In the genomic region with DNA sequence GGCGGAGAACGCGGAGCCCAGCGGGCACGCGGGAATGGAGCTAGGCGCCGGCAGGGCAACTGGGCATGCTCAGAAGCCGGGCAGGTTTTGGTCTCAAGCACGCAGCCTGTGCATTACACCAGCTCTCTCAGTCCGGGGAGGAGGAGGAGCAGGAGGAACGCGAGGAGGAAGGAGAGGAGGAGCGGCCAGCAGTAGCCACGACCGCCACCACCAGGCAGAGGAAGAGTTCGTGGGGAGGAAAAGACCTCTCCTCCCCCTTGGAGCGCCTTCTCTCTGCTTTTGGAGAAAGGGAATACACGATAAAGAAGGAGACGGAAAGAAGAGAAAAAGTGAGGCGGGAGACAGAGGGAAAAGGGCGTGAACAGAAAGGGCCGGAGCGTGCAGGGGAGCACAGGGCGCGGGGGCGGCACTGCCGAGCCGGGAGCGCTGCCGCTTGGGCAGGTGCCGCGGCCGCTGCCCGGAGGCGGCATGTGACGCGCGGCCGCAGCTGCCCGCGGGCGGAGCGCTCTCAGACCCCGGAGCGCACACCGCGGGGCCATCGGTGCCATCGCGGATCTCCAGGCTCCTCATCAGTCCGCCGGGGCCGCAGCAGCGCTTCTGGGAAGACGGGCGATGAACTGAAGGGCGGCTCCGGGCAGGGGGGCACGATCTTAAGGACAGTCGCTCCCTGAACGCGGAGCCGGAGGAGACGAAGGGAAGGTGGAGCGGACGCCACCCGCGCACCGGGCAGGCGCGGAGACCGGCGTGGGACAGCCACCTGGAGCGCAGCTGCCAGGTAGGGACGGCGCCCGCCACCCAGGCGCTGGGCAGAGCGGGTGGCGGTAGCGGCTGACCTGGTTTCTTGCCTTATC, we compare ENCODE assay signal across 8 cellular contexts. TPM values are rescaled to one million over a fixed set of nuclear protein-coding genes. Genes with fewer than 3 reads are reported as not detected.
DNase-seq lines count a peak whose midpoint lies in the region; ATAC-seq and TF ChIP-seq lines count a peak whose summit lies in the region.
"Had no signal": no experiment of that assay in that cellular context is flagged by ENCODE, and none has a peak within 500 bp of the region (broad histone marks: within the 10 kb centered on the region; RNA-seq: fewer than 3 reads in every experiment).

A gene (plus strand): TSS at position 116 of the 851 bp plus-strand sequence. CDS start 520,884 bp downstream, outside the sequence.

- no peaks in the 10 kb centered on the region for H3K36me3 Mint-ChIP-seq in central memory CD8-positive, alpha-beta T cell (ENCODE audit: insufficient read depth)

- no peak within 1 kb of the TSS for H3K4me2 ChIP-seq in OCI-LY7 (ENCODE audit: low read length)

- H3K9me3 ChIP-seq in lower lobe of right lung = no peaks in the 10 kb centered on the region
- no peaks in the 10 kb centered on the region for H3K9me3 ChIP-seq in stomach
- H3K9me3 ChIP-seq in OCI-LY7 (ENCODE audit: low read length) = no peaks in the 10 kb centered on the region

- H2AFZ ChIP-seq in OCI-LY7 (ENCODE audit: low read length) = no peak within 1 kb of the TSS

- peak within 1 kb of the TSS; percentile 63 for H3K4me3 ChIP-seq in lower lobe of right lung
- H3K4me3 ChIP-seq in stomach = peak within 1 kb of the TSS; percentile 69 to 81 (median 73)
- no peak within 1 kb of the TSS for H3K4me3 ChIP-seq in OCI-LY7 (ENCODE audit: low read depth, low read length, poor library complexity, severe bottlenecking)
- H3K4me3 ChIP-seq: SK-N-MC had no signal

- POLR2A ChIA-PET in HEK293T (lab: Yijun Ruan, JAX) (no interaction called here), OCI-LY7 (lab: Charles Lee) (no interaction called here)

- peak; percentile 64 for DNase-seq in HEK293T (ENCODE audit: extremely low spot score)
- DNase-seq in NCI-H748 treated with DMSO at 0.1 percent for 48 hours (lab: John Stamatoyannopoulos, UW) = peak; percentile 15
- DNase-seq in central memory CD8-positive, alpha-beta T cell (ENCODE audit: low spot score in 2 of 2) = no peak
- peak; percentile 79 for DNase-seq in lower lobe of right lung
- DNase-seq in stomach = peak; percentile 89
- no peak for DNase-seq in NCI-H2171 treated with DMSO at 0.1 percent for 48 hours (lab: John Stamatoyannopoulos, UW)
- no peak for DNase-seq in OCI-LY7 (ENCODE audit: low spot score)

- H3K27ac ChIP-seq in lower lobe of right lung = peak within 1 kb of the TSS; percentile 41
- H3K27ac ChIP-seq in stomach = peak within 1 kb of the TSS; percentile 84 to 93 (median 90)
- H3K27ac ChIP-seq in OCI-LY7 (ENCODE audit: low read depth, low read length, poor library complexity, severe bottlenecking) = no peak within 1 kb of the TSS
- H3K27ac ChIP-seq: SK-N-MC had no signal

- no peaks in the 10 kb centered on the region for H3K79me2 ChIP-seq in OCI-LY7 (ENCODE audit: insufficient read depth, low read depth, low read length)

- peaks cover 58% of the 10 kb centered on the region for H3K27me3 Mint-ChIP-seq in central memory CD8-positive, alpha-beta T cell

- intact Hi-C loops in lower lobe of right lung (cut with DNase I) = no loop called here
- intact Hi-C loops in stomach (cut with DNase I; ENCODE audit: low total_unique reads) = no loop called here
- intact Hi-C loops in OCI-LY7 (cut with micrococcal nuclease; ENCODE audit: unreplicated experiment) = no loop called here

- H3K9me3 Mint-ChIP-seq in central memory CD8-positive, alpha-beta T cell = no peaks in the 10 kb centered on the region

- H3K27me3 ChIP-seq in lower lobe of right lung (ENCODE audit: low read depth) = peaks cover 42% of the 10 kb centered on the region
- H3K27me3 ChIP-seq in stomach = peaks cover 0 to 29% (median 14%) of the 10 kb centered on the region in 3 donors

- no peaks in the 10 kb centered on the region for H3K9me2 ChIP-seq in OCI-LY7 (ENCODE audit: insufficient read depth, low read length)

- TF ChIP-seq CTCF in lower lobe of right lung (IDR thresholded peaks at IDR 0.05) = no peak
- peak in 3 of 7 experiments; percentile 29 to 62 (median 37) for TF ChIP-seq CTCF in stomach (IDR thresholded peaks at IDR 0.05)
- TF ChIP-seq CTCF in OCI-LY7 (conservative IDR thresholded peaks at IDR 0.05; ENCODE audit: low read length) = no peak

- H3K36me3 ChIP-seq in lower lobe of right lung (no peaks in the 10 kb centered on the region), stomach (no peaks in the 10 kb centered on the region), OCI-LY7 (ENCODE audit: insufficient read depth, low read length) (no peaks in the 10 kb centered on the region)

- no TSS peak for BruUV-seq in OCI-LY7 (replicated peaks; lab: Mats Ljungman, UMichigan)

- peak within 1 kb of the TSS; percentile 39 for H3K4me3 Mint-ChIP-seq in central memory CD8-positive, alpha-beta T cell

- peaks cover 7% of the 10 kb centered on the region for H3K4me1 Mint-ChIP-seq in central memory CD8-positive, alpha-beta T cell

- no peak within 1 kb of the TSS for H3K27ac Mint-ChIP-seq in central memory CD8-positive, alpha-beta T cell (ENCODE audit: low read depth)

- peaks cover 25% of the 10 kb centered on the region for H3K4me1 ChIP-seq in lower lobe of right lung
- H3K4me1 ChIP-seq in stomach = peaks cover 0 to 54% (median 30%) of the 10 kb centered on the region in 4 donors
- H3K4me1 ChIP-seq in OCI-LY7 (ENCODE audit: insufficient read depth, low read length, poor library complexity, severe bottlenecking) = no peaks in the 10 kb centered on the region

- CTCF ChIA-PET in HEK293T (lab: Yijun Ruan, JAX) (interaction anchor here (0.6 to 0.9 kb wide), 3 partner anchors 174 to 619 kb away, joined by 3 to 4 read pairs (median 3); no protein-coding TSS in a partner anchor), OCI-LY7 (lab: Charles Lee; ENCODE audit: unreplicated experiment) (no interaction called here)

- no peak for ATAC-seq in central memory CD8-positive, alpha-beta T cell (replicated peaks; ENCODE audit: extremely low read depth, poor library complexity, severe bottlenecking)
- peak; percentile 92 to 94 for ATAC-seq in lower lobe of right lung

- no peaks in the 10 kb centered on the region for H4K20me1 ChIP-seq in OCI-LY7 (ENCODE audit: insufficient read depth, low read length)

- peak in 1 of 4 donors; percentile 11 for TF ChIP-seq POLR2A in stomach (IDR thresholded peaks at IDR 0.05)

- 1 to 4% (median 1%) methylated on average over 71 to 82 of the region's 82 CpGs for WGBS in stomach, 5 donors

- TF ChIP-seq EP300 in stomach (IDR thresholded peaks at IDR 0.05) = no peak

TF ChIP-seq in HEK293T, 16 proteins besides CTCF, POLR2A, EP300 and RAD21:
- TF ChIP-seq L3MBTL2 (conservative IDR thresholded peaks at IDR 0.05) (peak; percentile 37; the same call in 1 of the 2 replicates), FOXA1 (IDR thresholded peaks at IDR 0.05) (no peak)

RNA-seq across cellular contexts. Expression of the gene that starts here (rescaled TPM):
- 6.0 TPM for total RNA-seq in lower lobe of right lung
- total RNA-seq in stomach = 100 to 1,000 TPM in 1 of 5 donors, 10 to 100 TPM in 2, 1 to 10 TPM in 2; 3.5 to 222 (median 36.7) TPM
- 1 to 10 TPM in 2 of 3 donors, under 1 TPM in 1; 0.92 to 3.6 (median 2.5) TPM for polyA plus RNA-seq in stomach
- 0.08 and 0.13 TPM in 2 replicates for total RNA-seq in OCI-LY7 (2014; rRNA removed; shearing (Covaris generic))
- total RNA-seq in OCI-LY7 (2022) = not detected in 2 replicates

Comparison
In these comparisons a context has a peak if more than half of its experiments do, and no peak if none do; other contexts are left out.
1. DNase-seq: peak in HEK293T (single experiment), NCI-H748 treated with DMSO at 0.1 percent for 48 hours (single experiment), lower lobe of right lung (single experiment) and stomach (single experiment); none in central memory CD8-positive, alpha-beta T cell (0 of 2), NCI-H2171 treated with DMSO at 0.1 percent for 48 hours (single experiment) and OCI-LY7 (single experiment).